ENCODE assay signal across 8 cellular contexts in genomic region chr9:31347082-31347617, GRCh38.
DNase-seq lines count a peak whose midpoint lies in the region; ATAC-seq, FAIRE-seq and TF ChIP-seq lines count a peak whose summit lies in the region.

No MANE protein-coding gene starts in this region.

- peak; percentile 74 for DNase-seq in GM12864 (ENCODE audit: low read depth)
- DNase-seq in activated naive CD8-positive, alpha-beta T cell treated with anti-CD3 and anti-CD28 coated beads for 36 hours: no peak
- no peak for DNase-seq in HepG2 (ENCODE audit: low spot score)
- DNase-seq in endodermal cell: no peak
- DNase-seq in NCI-H82 (lab: John Stamatoyannopoulos, UW): no peak
- no peak for DNase-seq in mucosa of gallbladder (ENCODE audit: low spot score)

- in situ Hi-C loops in HepG2 (cut with HindIII; ENCODE audit: extremely low pct_ligation_motif_present, low pct_unique_long_range_greater_than_20kb): no loop called here

- intact Hi-C loops in HepG2 (cut with micrococcal nuclease; ENCODE audit: unreplicated experiment): no loop called here

- H3K36me3 Mint-ChIP-seq in activated naive CD8-positive, alpha-beta T cell treated with anti-CD3 and anti-CD28 coated beads for 36 hours: peaks cover 21% of the 10 kb centered on the region
- H3K36me3 Mint-ChIP-seq in endodermal cell (ENCODE audit: low read depth): no peaks in the 10 kb centered on the region

- H3K9me3 ChIP-seq in HepG2 (ENCODE audit: low read length) (no peaks in the 10 kb centered on the region), endodermal cell (ENCODE audit: control insufficient read depth, low read length) (no peaks in the 10 kb centered on the region)

- peak overlapping the region; percentile 67 for H3K4me3 Mint-ChIP-seq in activated naive CD8-positive, alpha-beta T cell treated with anti-CD3 and anti-CD28 coated beads for 36 hours
- no peak overlapping the region for H3K4me3 Mint-ChIP-seq in endodermal cell

- H2AFZ ChIP-seq in KMS-11 (ENCODE audit: low read depth) (peak overlapping the region; percentile 98), HepG2 (ENCODE audit: low read length) (peak overlapping the region; percentile 69)

- peak overlapping the region; percentile 54 for H3K9ac ChIP-seq in KMS-11
- no peak overlapping the region for H3K9ac ChIP-seq in HepG2 (ENCODE audit: insufficient read depth, low read depth, low read length)
- H3K9ac ChIP-seq in endodermal cell (ENCODE audit: extremely low read depth, low read length, poor library complexity, severe bottlenecking): no peak overlapping the region

- no peak for FAIRE-seq in HepG2 (lab: Jason Lieb, UNC)

- peaks cover 22% of the 10 kb centered on the region for H3K4me1 Mint-ChIP-seq in activated naive CD8-positive, alpha-beta T cell treated with anti-CD3 and anti-CD28 coated beads for 36 hours
- peaks cover 6% of the 10 kb centered on the region for H3K4me1 Mint-ChIP-seq in endodermal cell

- peak; percentile 100 for ATAC-seq in GM21576 (IDR thresholded peaks at IDR 0.05; ENCODE audit: unreplicated experiment)
- ATAC-seq in HepG2: no peak

- peak overlapping the region; percentile 95 for H3K27ac Mint-ChIP-seq in activated naive CD8-positive, alpha-beta T cell treated with anti-CD3 and anti-CD28 coated beads for 36 hours
- no peak overlapping the region for H3K27ac Mint-ChIP-seq in endodermal cell

- CTCF ChIA-PET in HepG2 (lab: Yijun Ruan, JAX; ENCODE audit: low intra/inter-chr PET ratio, low total read pairs): no interaction called here

- H3K36me3 ChIP-seq in KMS-11 (ENCODE audit: insufficient read depth) (no peaks in the 10 kb centered on the region), HepG2 (replicated peaks in 1 of 2; ENCODE audit: control insufficient read depth in 1 of 2, insufficient read depth in 2 of 2, low read length in 2 of 2) (no peaks in the 10 kb centered on the region), endodermal cell (ENCODE audit: control insufficient read depth, insufficient read depth, low read length) (no peaks in the 10 kb centered on the region)

- BruUV-seq in HepG2 (replicated peaks; lab: Mats Ljungman, UMichigan): no TSS peak

- peaks cover 11% of the 10 kb centered on the region for H3K9me3 Mint-ChIP-seq in activated naive CD8-positive, alpha-beta T cell treated with anti-CD3 and anti-CD28 coated beads for 36 hours
- peaks cover 3% of the 10 kb centered on the region for H3K9me3 Mint-ChIP-seq in endodermal cell

- H3K79me2 ChIP-seq in KMS-11 (ENCODE audit: insufficient read depth, low read depth) (no peaks in the 10 kb centered on the region), HepG2 (ENCODE audit: insufficient read depth, low read length) (no peaks in the 10 kb centered on the region)

- no peak for TF ChIP-seq CTCF in GM12864 (IDR thresholded peaks at IDR 0.05; ENCODE audit: low read depth, low read length, missing control alignments)
- TF ChIP-seq CTCF in KMS-11 (conservative IDR thresholded peaks at IDR 0.05; ENCODE audit: low read depth, low read length): no peak
- TF ChIP-seq CTCF in HepG2 (CRISPR knock-in tag; IDR thresholded peaks at IDR 0.05): no peak
- no peak for TF ChIP-seq CTCF in endodermal cell (conservative IDR thresholded peaks at IDR 0.05)

- no peak for TF ChIP-seq EP300 in HepG2 (IDR thresholded peaks at IDR 0.05; ENCODE audit: low read depth in 2 of 2, low read length in 2 of 2)
- no peak for TF ChIP-seq EP300 in HepG2 (CRISPR knock-in tag; IDR thresholded peaks at IDR 0.05; ENCODE audit: borderline replicate concordance)

- no peak for TF ChIP-seq RAD21 in HepG2 (CRISPR knock-in tag; IDR thresholded peaks at IDR 0.05)

- WGBS in HepG2 (ENCODE audit: low lambda C conversion rate): 1% methylated on average over 6 of the region's 6 CpGs
- WGBS in endodermal cell (ENCODE audit: insufficient coverage in 1 of 2, insufficient read length in 1 of 2), 2 experiments: 90 to 95% methylated on average over 2 to 6 of the region's 6 CpGs

- H3K27me3 ChIP-seq in KMS-11 (ENCODE audit: insufficient read depth, low read depth) (no peaks in the 10 kb centered on the region), HepG2 (ENCODE audit: control insufficient read depth in 1 of 2, insufficient read depth in 2 of 2, low read length in 2 of 2) (no peaks in the 10 kb centered on the region), endodermal cell (ENCODE audit: control insufficient read depth, insufficient read depth, low read length, poor library complexity, severe bottlenecking) (no peaks in the 10 kb centered on the region)

- peaks cover 52% of the 10 kb centered on the region for H3K4me1 ChIP-seq in KMS-11 (ENCODE audit: low read depth, poor library complexity, severe bottlenecking)
- H3K4me1 ChIP-seq in HepG2 (ENCODE audit: insufficient read depth, low read length): no peaks in the 10 kb centered on the region
- no peaks in the 10 kb centered on the region for H3K4me1 ChIP-seq in endodermal cell (ENCODE audit: control insufficient read depth, insufficient read depth, low read length)

- H3K4me3 ChIP-seq in GM12864 (ENCODE audit: low read depth, low read length) (no peak overlapping the region), KMS-11 (IDR thresholded peaks at IDR 0.05; ENCODE audit: insufficient read depth, low read depth, low read length) (no peak overlapping the region), HepG2 (replicated peaks in 1 of 3; ENCODE audit: insufficient read depth in 1 of 3, low read depth in 2 of 3, low read length in 3 of 3) (peak overlapping the region in 1 of 3 experiments; percentile 41; a peak in 2 of 6 replicates), endodermal cell (ENCODE audit: low read length) (no peak overlapping the region)

- H4K20me1 ChIP-seq in KMS-11 (ENCODE audit: insufficient read depth) (no peaks in the 10 kb centered on the region), HepG2 (ENCODE audit: insufficient read depth, low read length) (no peaks in the 10 kb centered on the region)

- H3K4me2 ChIP-seq in KMS-11 (peak overlapping the region; percentile 96), HepG2 (ENCODE audit: low read depth, low read length) (peak overlapping the region; percentile 47)

- POLR2A ChIA-PET in HepG2 (lab: Yijun Ruan, JAX): no interaction called here

- no peak for TF ChIP-seq POLR2A in HepG2 (IDR thresholded peaks at IDR 0.05; ENCODE audit: insufficient read depth in 1 of 2, low read depth in 2 of 2, low read length in 2 of 2)

- H3K27ac ChIP-seq in KMS-11 (peak overlapping the region; percentile 65), HepG2 (ENCODE audit: extremely low read length, insufficient read depth, low read length) (no peak overlapping the region), endodermal cell (ENCODE audit: low read depth, low read length) (no peak overlapping the region)

- no peaks in the 10 kb centered on the region for H3K27me3 Mint-ChIP-seq in activated naive CD8-positive, alpha-beta T cell treated with anti-CD3 and anti-CD28 coated beads for 36 hours
- no peaks in the 10 kb centered on the region for H3K27me3 Mint-ChIP-seq in endodermal cell (ENCODE audit: insufficient read depth)

TF ChIP-seq in HepG2, 621 proteins besides CTCF, POLR2A, EP300 and RAD21:
- TF ChIP-seq ZFP41 (CRISPR knock-in tag; IDR thresholded peaks at IDR 0.05; ENCODE audit: borderline replicate concordance) (no peak), HOXA3 (CRISPR knock-in tag; IDR thresholded peaks at IDR 0.05) (no peak), THAP7 (CRISPR knock-in tag; IDR thresholded peaks at IDR 0.05) (no peak), ATF3 (CRISPR knock-in tag; IDR thresholded peaks at IDR 0.05) (no peak), NR3C1 (CRISPR knock-in tag; IDR thresholded peaks at IDR 0.05) (no peak), DMTF1 (CRISPR knock-in tag; IDR thresholded peaks at IDR 0.05) (no peak), ZNF451 (CRISPR knock-in tag; IDR thresholded peaks at IDR 0.05) (no peak), ADNP (CRISPR knock-in tag; IDR thresholded peaks at IDR 0.05) (no peak)
